In genomic region chr14:79383031-79383430, GRCh38 we compare ENCODE assay signal across 22 cellular contexts.
DNase-seq lines count a peak whose midpoint lies in the region; ATAC-seq and TF ChIP-seq lines count a peak whose summit lies in the region.
"Had no signal": no experiment of that assay in that cellular context is flagged by ENCODE, and none has a peak within 500 bp of the region (broad histone marks: within the 10 kb centered on the region; RNA-seq: fewer than 3 reads in every experiment).

No MANE protein-coding gene starts in this region.

- H3K27ac Mint-ChIP-seq in activated CD4-positive, alpha-beta memory T cell treated with anti-CD3 and anti-CD28 coated beads, Interleukin-2, amount 10 ng/mL, durations not matched to agents 7 days and 5 days, result no peak overlapping the region
- H3K27ac Mint-ChIP-seq: CD4-positive, alpha-beta T cell; CD8-positive, alpha-beta memory T cell; HFFc6 had no signal

- peaks cover 8% of the 10 kb centered on the region for H3K9me3 Mint-ChIP-seq in activated CD4-positive, alpha-beta memory T cell treated with anti-CD3 and anti-CD28 coated beads, Interleukin-2, amount 10 ng/mL, durations not matched to agents 7 days and 5 days

- H3K4me3 Mint-ChIP-seq in activated CD4-positive, alpha-beta memory T cell treated with anti-CD3 and anti-CD28 coated beads, Interleukin-2, amount 10 ng/mL, durations not matched to agents 7 days and 5 days, result no peak overlapping the region
- H3K4me3 Mint-ChIP-seq: CD14-positive monocyte; CD4-positive, alpha-beta T cell; CD8-positive, alpha-beta memory T cell; HFFc6 had no signal

- ATAC-seq in GM18505 (IDR thresholded peaks at IDR 0.05; ENCODE audit: unreplicated experiment) (no peak), GM19328 (IDR thresholded peaks at IDR 0.05; ENCODE audit: unreplicated experiment) (no peak)
- ATAC-seq: A549, GM12878 had no signal

- no peak for TF ChIP-seq POLR2A in GM18505 (IDR thresholded peaks at IDR 0.05; ENCODE audit: borderline replicate concordance, extremely low read depth, insufficient read depth, insufficient read length)

- no peaks in the 10 kb centered on the region for H3K36me3 Mint-ChIP-seq in activated CD4-positive, alpha-beta memory T cell treated with anti-CD3 and anti-CD28 coated beads, Interleukin-2, amount 10 ng/mL, durations not matched to agents 7 days and 5 days (ENCODE audit: low read depth)
- H3K36me3 Mint-ChIP-seq: CD14-positive monocyte; CD8-positive, alpha-beta memory T cell had no signal

- POLR2A ChIA-PET in activated CD4-positive, alpha-beta memory T cell treated with anti-CD3 and anti-CD28 coated beads, Interleukin-2, amount 10 ng/mL, durations not matched to agents 7 days and 5 days (lab: Charles Lee), result no interaction called here

- DNase-seq in G401 (ENCODE audit: low spot score), result peak; percentile 97
- DNase-seq in NCI-H1694 treated with DMSO at 0.1 percent for 48 hours (lab: John Stamatoyannopoulos, UW), result peak; percentile 46
- peak; percentile 29 for DNase-seq in NCI-H69 (lab: John Stamatoyannopoulos, UW)
- DNase-seq in cerebellum (ENCODE audit: low spot score), result peak; percentile 74
- DNase-seq in activated CD4-positive, alpha-beta T cell treated with anti-CD3 and anti-CD28 coated beads for 48 hours, result no peak
- no peak for DNase-seq in activated CD4-positive, alpha-beta memory T cell treated with anti-CD3 and anti-CD28 coated beads, Interleukin-2, amount 10 ng/mL, durations not matched to agents 7 days and 5 days
- DNase-seq: 8988T; ACHN; AML-193; BE2C; CD4-positive, alpha-beta T cell; CD8-positive, alpha-beta memory T cell; DMS153; DND-41; GDM1; GOT3; HFFc6 had no signal

- in situ Hi-C loops in G401 (cut with HindIII; ENCODE audit: low sequenced_read_pairs), result no loop called here

- no peaks in the 10 kb centered on the region for H3K4me1 Mint-ChIP-seq in activated CD4-positive, alpha-beta memory T cell treated with anti-CD3 and anti-CD28 coated beads, Interleukin-2, amount 10 ng/mL, durations not matched to agents 7 days and 5 days
- H3K4me1 Mint-ChIP-seq: CD14-positive monocyte; CD8-positive, alpha-beta memory T cell had no signal

- CTCF ChIA-PET in activated CD4-positive, alpha-beta memory T cell treated with anti-CD3 and anti-CD28 coated beads, Interleukin-2, amount 10 ng/mL, durations not matched to agents 7 days and 5 days (lab: Charles Lee), result no interaction called here

- H3K27me3 Mint-ChIP-seq in activated CD4-positive, alpha-beta memory T cell treated with anti-CD3 and anti-CD28 coated beads, Interleukin-2, amount 10 ng/mL, durations not matched to agents 7 days and 5 days, result no peaks in the 10 kb centered on the region
- H3K27me3 Mint-ChIP-seq: CD4-positive, alpha-beta T cell; CD8-positive, alpha-beta memory T cell had no signal

Comparison
In these comparisons a context has a peak if more than half of its experiments do, and no peak if none do; other contexts are left out.
1. DNase-seq: peak in G401 (single experiment), NCI-H1694 treated with DMSO at 0.1 percent for 48 hours (single experiment), NCI-H69 (single experiment) and cerebellum (single experiment); none in activated CD4-positive, alpha-beta T cell treated with anti-CD3 and anti-CD28 coated beads for 48 hours (single experiment) and activated CD4-positive, alpha-beta memory T cell treated with anti-CD3 and anti-CD28 coated beads, Interleukin-2, amount 10 ng/mL, durations not matched to agents 7 days and 5 days (single experiment).